ENCODE assay signal across 8 cellular contexts in genomic region chr1:153776352-153776751, GRCh38. TPM values are rescaled to one million over a fixed set of nuclear protein-coding genes. Genes with fewer than 3 reads are reported as not detected.
DNase-seq lines count a peak whose midpoint lies in the region; ATAC-seq and TF ChIP-seq lines count a peak whose summit lies in the region.

No MANE protein-coding gene starts in this region.

- no peaks in the 10 kb centered on the region for H3K9me3 Mint-ChIP-seq in Calu3 (ENCODE audit: low read depth, unreplicated experiment)
- no peaks in the 10 kb centered on the region for H3K9me3 Mint-ChIP-seq in osteocyte (ENCODE audit: unreplicated experiment)

- H3K4me2 ChIP-seq in PC-9: peak overlapping the region; percentile 93

- intact Hi-C loops in Calu3 (cut with micrococcal nuclease; ENCODE audit: unreplicated experiment) (no loop called here), PC-9 (cut with micrococcal nuclease; ENCODE audit: unreplicated experiment) (loop anchor here (5.0 kb wide), 1 partner anchor 211 kb away; the partner anchor contains the start of gene RAB13)

- H3F3A ChIP-seq in PC-9 (ENCODE audit: insufficient read depth, low read depth): peaks cover 13% of the 10 kb centered on the region; the same call in 1 of the 2 replicates

- TF ChIP-seq CTCF in Calu3 (IDR thresholded peaks at IDR 0.05; ENCODE audit: unreplicated experiment): no peak
- no peak for TF ChIP-seq CTCF in PC-9 (conservative IDR thresholded peaks at IDR 0.05)
- TF ChIP-seq CTCF in osteocyte (IDR thresholded peaks at IDR 0.05): no peak

- H4K20me1 ChIP-seq in PC-9 (ENCODE audit: insufficient read depth): 0 out of 2 replicates have a peak, but pooled peaks cover 4% of the 10 kb centered on the region

- H3K4me3 ChIP-seq in PC-9: peak overlapping the region; percentile 89; the same call in 1 of the 2 replicates

- H3K36me3 ChIP-seq in PC-9 (ENCODE audit: low read depth): no peaks in the 10 kb centered on the region

- no TSS peak for BruUV-seq in Calu3 (replicated peaks; lab: Mats Ljungman, UMichigan)
- no TSS peak for BruUV-seq in PC-9 (replicated peaks; lab: Mats Ljungman, UMichigan)

- H3K4me3 Mint-ChIP-seq in Calu3 (ENCODE audit: low read depth, unreplicated experiment) (peak overlapping the region; percentile 74), osteocyte (ENCODE audit: unreplicated experiment) (peak overlapping the region; percentile 74)

- H3K27me3 Mint-ChIP-seq in Calu3 (ENCODE audit: unreplicated experiment): peaks cover 14% of the 10 kb centered on the region
- H3K27me3 Mint-ChIP-seq in osteocyte (ENCODE audit: unreplicated experiment): no peaks in the 10 kb centered on the region

- H3K9me2 ChIP-seq in PC-9 (ENCODE audit: insufficient read depth): no peaks in the 10 kb centered on the region

- peak overlapping the region; percentile 80 for H2AFZ ChIP-seq in PC-9

- no peak overlapping the region for H3K27ac Mint-ChIP-seq in Calu3 (ENCODE audit: unreplicated experiment)
- H3K27ac Mint-ChIP-seq in osteocyte (ENCODE audit: unreplicated experiment): no peak overlapping the region

- peak; percentile 2 for ATAC-seq in esophagus mucosa
- ATAC-seq in GM19395 (IDR thresholded peaks at IDR 0.05; ENCODE audit: unreplicated experiment): no peak
- no peak for ATAC-seq in HG03045 (IDR thresholded peaks at IDR 0.05; ENCODE audit: unreplicated experiment)

- H3K27me3 ChIP-seq in PC-9 (ENCODE audit: insufficient read depth, low read depth): no peaks in the 10 kb centered on the region

- no peak for DNase-seq in Calu3
- DNase-seq in PC-9: no peak
- no peak for DNase-seq in osteocyte (ENCODE audit: extremely low spot score, unreplicated experiment)
- no peak for DNase-seq in superior temporal gyrus (ENCODE audit: extremely low spot score)
- no peak for DNase-seq in ureter (ENCODE audit: low spot score)

- no peaks in the 10 kb centered on the region for H3K9me3 ChIP-seq in PC-9 (ENCODE audit: insufficient read depth, low read depth)

- H3K4me1 Mint-ChIP-seq in Calu3 (ENCODE audit: low read depth, unreplicated experiment): peaks cover 6% of the 10 kb centered on the region
- peaks cover 21% of the 10 kb centered on the region for H3K4me1 Mint-ChIP-seq in osteocyte (ENCODE audit: unreplicated experiment)

- H3K36me3 Mint-ChIP-seq in Calu3 (ENCODE audit: insufficient read depth, unreplicated experiment): peaks cover 36% of the 10 kb centered on the region
- H3K36me3 Mint-ChIP-seq in osteocyte (ENCODE audit: unreplicated experiment): peaks cover 2% of the 10 kb centered on the region

- POLR2A ChIA-PET in PC-9 (lab: Charles Lee; ENCODE audit: unreplicated experiment): interaction anchor here (0.6 kb wide), 1 partner anchor 9 kb away, joined by 3 read pairs; no protein-coding TSS in a partner anchor

- CTCF ChIA-PET in Calu3 (lab: Charles Lee) (interaction anchor here (0.8 to 1.4 kb wide), 2 partner anchors 9 to 104 kb away, joined by 3 read pairs; no protein-coding TSS in a partner anchor), PC-9 (lab: Charles Lee) (no interaction called here)

- H3K79me2 ChIP-seq in PC-9 (ENCODE audit: low read depth): no peaks in the 10 kb centered on the region

- 0 out of 2 replicates have a peak, but pooled peaks cover 12% of the 10 kb centered on the region for H3K4me1 ChIP-seq in PC-9 (replicated peaks; ENCODE audit: insufficient read depth)

- H3K27ac ChIP-seq in PC-9: no peak overlapping the region

RNA-seq across cellular contexts. Expression of gene SLC27A3, which starts 1.1 kb away (rescaled TPM):
- 9.0 and 11.9 TPM in 2 replicates for total RNA-seq in Calu3 (2022)
- total RNA-seq in PC-9 (2021): 14.4 and 17.1 TPM in 2 replicates
- 16.1 TPM for total RNA-seq in esophagus mucosa
- 9.9 and 11.9 TPM in 2 replicates for total RNA-seq in osteocyte
- 28.8 TPM for total RNA-seq in ureter

RNA-seq across cellular contexts. Expression of gene INTS3, which starts 48.5 kb away (rescaled TPM):
- total RNA-seq in Calu3 (2022): 55.9 and 57.1 TPM in 2 replicates
- total RNA-seq in PC-9 (2021): 62.5 and 91.7 TPM in 2 replicates
- total RNA-seq in esophagus mucosa: 22.5 TPM
- 62.7 and 65.9 TPM in 2 replicates for total RNA-seq in osteocyte
- 77.5 TPM for total RNA-seq in ureter
